ENCODE assay signal across 18 cellular contexts in the genomic region with DNA sequence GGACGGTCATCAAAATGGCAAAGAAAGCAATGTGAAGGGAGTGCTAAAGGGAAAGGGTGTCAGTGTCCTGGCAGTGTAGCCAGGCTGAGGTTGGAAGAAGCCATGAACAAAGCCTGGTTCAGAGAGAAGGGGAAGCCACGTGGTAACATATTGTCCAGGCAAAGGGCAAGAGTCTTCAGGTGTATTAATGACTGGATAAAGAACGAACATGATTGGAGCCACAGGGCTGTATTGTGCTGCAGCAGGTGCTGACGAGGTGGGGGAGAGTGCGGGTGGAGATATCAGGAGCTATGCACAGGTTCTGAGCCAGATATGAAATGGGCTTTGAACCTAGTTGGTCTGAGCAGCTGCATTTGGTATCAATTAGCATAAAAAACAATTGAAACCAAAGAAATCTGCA.
"Had no signal": no experiment of that assay in that cellular context is flagged by ENCODE, and none has a peak within 500 bp of the region (broad histone marks: within the 10 kb centered on the region; RNA-seq: fewer than 3 reads in every experiment).

No MANE protein-coding gene starts in this region.

- H3K4me3 ChIP-seq: right atrium auricular region had no signal

- H3K9me3 ChIP-seq: right atrium auricular region had no signal

- DNase-seq: activated CD4-positive, alpha-beta memory T cell treated with anti-CD3 and anti-CD28 coated beads, Interleukin-2, amount 10 ng/mL, durations not matched to agents 7 days and 5 days; activated CD4-positive, alpha-beta T cell treated with anti-CD3 and anti-CD28 coated beads for 36 hours; activated effector memory CD4-positive, alpha-beta T cell treated with Interleukin-2 at 50 U/mL for 16 hours; activated naive CD4-positive, alpha-beta T cell treated with anti-CD3 and anti-CD28 coated beads, Interleukin-2, amount 50 U/mL, for 16 hours; activated T-cell treated with anti-CD3 and anti-CD28 coated beads, Interleukin-2, amount 50 U/mL, for 24 hours; cortex of kidney; effector CD8-positive, alpha-beta T cell; left ventricle myocardium superior; mesenchymal stem cell; natural killer cell; nucleus accumbens; stimulated activated CD4-positive, alpha-beta T cell treated with anti-CD3 and anti-CD28 coated beads, Interleukin-15, amount 100 ng/mL, for 24 hours; stimulated activated CD4-positive, alpha-beta T cell treated with anti-CD3 and anti-CD28 coated beads, Interleukin-4, amount 100 ng/mL, for 24 hours; stimulated activated naive CD4-positive, alpha-beta T cell treated with Interleukin-2 at 50 U/mL for 16 hours; T-helper 17 cell had no signal

- H3K27ac Mint-ChIP-seq: activated CD4-positive, alpha-beta memory T cell treated with anti-CD3 and anti-CD28 coated beads, Interleukin-2, amount 10 ng/mL, durations not matched to agents 7 days and 5 days; activated CD4-positive, alpha-beta T cell treated with anti-CD3 and anti-CD28 coated beads for 36 hours; activated T-cell treated with anti-CD3 and anti-CD28 coated beads, Interleukin-2, amount 50 U/mL, for 24 hours; natural killer cell; progenitor cell of endocrine pancreas; T-helper 17 cell had no signal

- H3K4me3 Mint-ChIP-seq: activated CD4-positive, alpha-beta memory T cell treated with anti-CD3 and anti-CD28 coated beads, Interleukin-2, amount 10 ng/mL, durations not matched to agents 7 days and 5 days; activated CD4-positive, alpha-beta T cell treated with anti-CD3 and anti-CD28 coated beads for 36 hours; activated T-cell treated with anti-CD3 and anti-CD28 coated beads, Interleukin-2, amount 50 U/mL, for 24 hours; natural killer cell; T-helper 17 cell had no signal

- ATAC-seq: activated CD4-positive, alpha-beta T cell treated with anti-CD3 and anti-CD28 coated beads for 36 hours; natural killer cell; SK-N-SH treated with all-trans-retinoic acid at 6 μM for 48 hours; T-helper 17 cell had no signal

- H3K9me3 Mint-ChIP-seq: activated CD4-positive, alpha-beta memory T cell treated with anti-CD3 and anti-CD28 coated beads, Interleukin-2, amount 10 ng/mL, durations not matched to agents 7 days and 5 days; activated T-cell treated with anti-CD3 and anti-CD28 coated beads, Interleukin-2, amount 50 U/mL, for 24 hours; natural killer cell had no signal

- H3K27me3 ChIP-seq: right atrium auricular region had no signal

- H3K36me3 ChIP-seq: right atrium auricular region had no signal

- H3K36me3 Mint-ChIP-seq: natural killer cell had no signal
